ENCODE assay signal across 9 cellular contexts in the genomic region with DNA sequence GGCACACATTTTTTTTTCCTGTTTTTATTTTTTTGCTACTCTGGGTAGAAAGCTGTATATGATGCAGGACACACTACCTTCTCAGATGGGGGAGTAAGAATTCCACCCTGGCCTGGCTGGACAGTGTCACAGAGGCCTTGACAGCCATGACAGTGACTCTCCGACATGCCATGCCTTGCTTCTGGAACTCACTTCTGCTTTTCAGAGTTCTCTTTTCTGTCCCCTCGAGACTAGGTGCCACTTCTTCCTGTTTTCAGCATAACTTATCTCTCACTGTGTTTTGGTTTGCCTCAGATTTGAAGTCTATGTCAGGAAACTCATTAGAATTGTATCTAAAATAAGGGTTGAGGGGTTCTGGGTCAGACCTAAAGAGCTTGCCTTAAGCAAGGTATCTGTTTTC.
A peak's percentile ranks its signal among the peaks of the same experiment; 100 is the strongest.
DNase-seq lines count a peak whose midpoint lies in the region; ATAC-seq and TF ChIP-seq lines count a peak whose summit lies in the region.
"Had no signal": no experiment of that assay in that cellular context is flagged by ENCODE, and none has a peak within 500 bp of the region (broad histone marks: within the 10 kb centered on the region; RNA-seq: fewer than 3 reads in every experiment).

No MANE protein-coding gene starts in this region.

- H3K4me1 Mint-ChIP-seq in activated naive CD4-positive, alpha-beta T cell treated with anti-CD3 and anti-CD28 coated beads for 36 hours (ENCODE audit: low read depth) = peaks cover 25% of the 10 kb centered on the region

- H3K4me3 ChIP-seq in BLaER1 = peak overlapping the region; percentile 53; the same call in 1 of the 2 replicates
- no peak overlapping the region for H3K4me3 ChIP-seq in effector memory CD4-positive, alpha-beta T cell (ENCODE audit: insufficient read depth, low read depth, low read length, poor library complexity, severe bottlenecking)

- TF ChIP-seq POLR2A in Raji (IDR thresholded peaks at IDR 0.05; ENCODE audit: insufficient read depth, low read depth, low read length) = peak; percentile 43; the same call in 1 of the 2 replicates

- CTCF ChIA-PET in activated naive CD4-positive, alpha-beta T cell treated with anti-CD3 and anti-CD28 coated beads for 36 hours (lab: Charles Lee) = no interaction called here

- no peak overlapping the region for H3K27ac Mint-ChIP-seq in activated naive CD4-positive, alpha-beta T cell treated with anti-CD3 and anti-CD28 coated beads for 36 hours

- no peaks in the 10 kb centered on the region for H3K27me3 ChIP-seq in BLaER1
- no peaks in the 10 kb centered on the region for H3K27me3 ChIP-seq in effector memory CD4-positive, alpha-beta T cell (replicated peaks; ENCODE audit: control insufficient read depth, insufficient read depth, low read length, poor library complexity, severe bottlenecking)

- H3K36me3 ChIP-seq in BLaER1 = peaks cover 32% of the 10 kb centered on the region
- H3K36me3 ChIP-seq in effector memory CD4-positive, alpha-beta T cell (ENCODE audit: control insufficient read depth, insufficient read depth, low read length) = no peaks in the 10 kb centered on the region

- H3K36me3 Mint-ChIP-seq in activated naive CD4-positive, alpha-beta T cell treated with anti-CD3 and anti-CD28 coated beads for 36 hours (ENCODE audit: low read depth) = no peaks in the 10 kb centered on the region

- H3K27ac ChIP-seq in BLaER1 = peak overlapping the region; percentile 90
- H3K27ac ChIP-seq in effector memory CD4-positive, alpha-beta T cell (ENCODE audit: insufficient read depth, low read length, poor library complexity, severe bottlenecking) = no peak overlapping the region
- H3K27ac ChIP-seq: KMS-11 had no signal

- peaks cover 100% of the 10 kb centered on the region for H3K4me1 ChIP-seq in BLaER1
- H3K4me1 ChIP-seq in effector memory CD4-positive, alpha-beta T cell (ENCODE audit: control insufficient read depth, insufficient read depth, low read length, poor library complexity, severe bottlenecking) = peaks cover 9% of the 10 kb centered on the region

- H3K27me3 Mint-ChIP-seq in activated naive CD4-positive, alpha-beta T cell treated with anti-CD3 and anti-CD28 coated beads for 36 hours (ENCODE audit: low read depth) = no peaks in the 10 kb centered on the region

- H3K9me3 ChIP-seq in BLaER1 = no peaks in the 10 kb centered on the region
- no peaks in the 10 kb centered on the region for H3K9me3 ChIP-seq in effector memory CD4-positive, alpha-beta T cell (ENCODE audit: control insufficient read depth, low read length)

- H4K20me1 ChIP-seq in BLaER1 = no peaks in the 10 kb centered on the region

- H3K4me2 ChIP-seq in BLaER1 = peak overlapping the region; percentile 97
- H3K4me2 ChIP-seq: KMS-11 had no signal

- H3K4me3 Mint-ChIP-seq in activated naive CD4-positive, alpha-beta T cell treated with anti-CD3 and anti-CD28 coated beads for 36 hours = no peak overlapping the region

- peak; percentile 81 for ATAC-seq in GM19372 (IDR thresholded peaks at IDR 0.05; ENCODE audit: low read depth, unreplicated experiment)
- peak; percentile 77 for ATAC-seq in HG03095 (IDR thresholded peaks at IDR 0.05; ENCODE audit: unreplicated experiment)

- DNase-seq in effector memory CD4-positive, alpha-beta T cell = no peak
- DNase-seq in activated naive CD4-positive, alpha-beta T cell treated with anti-CD3 and anti-CD28 coated beads for 36 hours = no peak
- no peak for DNase-seq in AG20443 (ENCODE audit: low spot score)
- no peak for DNase-seq in stimulated activated CD4-positive, alpha-beta T cell treated with anti-CD3 and anti-CD28 coated beads, Interleukin-4, amount 100 ng/mL, for 4 hours

- peaks cover 1% of the 10 kb centered on the region for H3K9me3 Mint-ChIP-seq in activated naive CD4-positive, alpha-beta T cell treated with anti-CD3 and anti-CD28 coated beads for 36 hours

- intact Hi-C loops in activated naive CD4-positive, alpha-beta T cell treated with anti-CD3 and anti-CD28 coated beads for 36 hours (cut with micrococcal nuclease) = no loop called here

- H3K9ac ChIP-seq in BLaER1 = peak overlapping the region; percentile 74
- H3K9ac ChIP-seq: KMS-11 had no signal
